In genomic region chr2:215874418-215874817, GRCh38 we compare ENCODE assay signal across 17 cellular contexts.
"Had no signal": no experiment of that assay in that cellular context is flagged by ENCODE, and none has a peak within 500 bp of the region (broad histone marks: within the 10 kb centered on the region; RNA-seq: fewer than 3 reads in every experiment).

No MANE protein-coding gene starts in this region.

- H3K4me3 ChIP-seq: body of pancreas, pancreas, thyroid gland had no signal

- H3K36me3 Mint-ChIP-seq: activated CD8-positive, alpha-beta memory T cell treated with anti-CD3 and anti-CD28 coated beads, Interleukin-2, amount 10 ng/mL, durations not matched to agents 7 days and 5 days; activated naive CD4-positive, alpha-beta T cell treated with anti-CD3 and anti-CD28 coated beads, Interleukin-2, amount 50 U/mL, for 72 hours; naive thymus-derived CD4-positive, alpha-beta T cell; stimulated activated memory B cell treated with anti-CD40 and anti-IgM and Interleukin-4, amounts not matched to agents 10 μg/mL and 1 μg/mL and 100 μg/mL, for 72 hours had no signal

- H3K36me3 ChIP-seq: pancreas, thyroid gland had no signal

- ATAC-seq: activated CD8-positive, alpha-beta memory T cell treated with anti-CD3 and anti-CD28 coated beads, Interleukin-2, amount 10 ng/mL, durations not matched to agents 7 days and 5 days; body of pancreas; left lobe of liver; naive thymus-derived CD4-positive, alpha-beta T cell; pancreas; stimulated activated memory B cell treated with anti-CD40 and anti-IgM and Interleukin-4, amounts not matched to agents 10 μg/mL and 1 μg/mL and 100 μg/mL, for 72 hours had no signal

- H3K4me1 Mint-ChIP-seq: activated CD8-positive, alpha-beta memory T cell treated with anti-CD3 and anti-CD28 coated beads, Interleukin-2, amount 10 ng/mL, durations not matched to agents 7 days and 5 days; central memory CD8-positive, alpha-beta T cell; naive thymus-derived CD4-positive, alpha-beta T cell; stimulated activated memory B cell treated with anti-CD40 and anti-IgM and Interleukin-4, amounts not matched to agents 10 μg/mL and 1 μg/mL and 100 μg/mL, for 72 hours had no signal

- H3K4me1 ChIP-seq: body of pancreas, pancreas, thyroid gland had no signal

- H3K27me3 ChIP-seq: body of pancreas, pancreas, thyroid gland had no signal

- H3K9me3 Mint-ChIP-seq: activated naive CD4-positive, alpha-beta T cell treated with anti-CD3 and anti-CD28 coated beads, Interleukin-2, amount 50 U/mL, for 72 hours; central memory CD8-positive, alpha-beta T cell; stimulated activated memory B cell treated with anti-CD40 and anti-IgM and Interleukin-4, amounts not matched to agents 10 μg/mL and 1 μg/mL and 100 μg/mL, for 72 hours had no signal

- H3K4me3 Mint-ChIP-seq: activated CD8-positive, alpha-beta memory T cell treated with anti-CD3 and anti-CD28 coated beads, Interleukin-2, amount 10 ng/mL, durations not matched to agents 7 days and 5 days; central memory CD8-positive, alpha-beta T cell; naive thymus-derived CD4-positive, alpha-beta T cell; stimulated activated memory B cell treated with anti-CD40 and anti-IgM and Interleukin-4, amounts not matched to agents 10 μg/mL and 1 μg/mL and 100 μg/mL, for 72 hours had no signal

- H3K27ac ChIP-seq: body of pancreas, pancreas, thyroid gland had no signal

- H3K27ac Mint-ChIP-seq: activated CD8-positive, alpha-beta memory T cell treated with anti-CD3 and anti-CD28 coated beads, Interleukin-2, amount 10 ng/mL, durations not matched to agents 7 days and 5 days; activated naive CD4-positive, alpha-beta T cell treated with anti-CD3 and anti-CD28 coated beads, Interleukin-2, amount 50 U/mL, for 72 hours; naive thymus-derived CD4-positive, alpha-beta T cell; stimulated activated memory B cell treated with anti-CD40 and anti-IgM and Interleukin-4, amounts not matched to agents 10 μg/mL and 1 μg/mL and 100 μg/mL, for 72 hours had no signal

- DNase-seq: activated CD4-positive, alpha-beta T cell treated with anti-CD3 and anti-CD28 coated beads, Interleukin-2, amount 50 U/mL, for 48 hours; activated CD4-positive, CD25-positive, alpha-beta regulatory T cell treated with anti-CD3 and anti-CD28 coated beads, Interleukin-2, amount 50 U/mL, for 72 hours; activated CD8-positive, alpha-beta memory T cell treated with anti-CD3 and anti-CD28 coated beads, Interleukin-2, amount 10 ng/mL, durations not matched to agents 7 days and 5 days; activated effector memory CD4-positive, alpha-beta T cell treated with anti-CD3 and anti-CD28 coated beads, Interleukin-2, amount 50 U/mL, for 16 hours; activated T-cell treated with anti-CD3 and anti-CD28 coated beads, Interleukin-2, amount 50 U/mL, for 1 hour; amniotic stem cell; body of pancreas; cortex of kidney; effector CD4-positive, alpha-beta T cell; naive thymus-derived CD4-positive, alpha-beta T cell; pancreas; thyroid gland had no signal

- H3K9me3 ChIP-seq: body of pancreas, pancreas, thyroid gland had no signal

- FAIRE-seq: islet of Langerhans had no signal
